Comparison of ENCODE assay signal across 33 cellular contexts in the genomic region with DNA sequence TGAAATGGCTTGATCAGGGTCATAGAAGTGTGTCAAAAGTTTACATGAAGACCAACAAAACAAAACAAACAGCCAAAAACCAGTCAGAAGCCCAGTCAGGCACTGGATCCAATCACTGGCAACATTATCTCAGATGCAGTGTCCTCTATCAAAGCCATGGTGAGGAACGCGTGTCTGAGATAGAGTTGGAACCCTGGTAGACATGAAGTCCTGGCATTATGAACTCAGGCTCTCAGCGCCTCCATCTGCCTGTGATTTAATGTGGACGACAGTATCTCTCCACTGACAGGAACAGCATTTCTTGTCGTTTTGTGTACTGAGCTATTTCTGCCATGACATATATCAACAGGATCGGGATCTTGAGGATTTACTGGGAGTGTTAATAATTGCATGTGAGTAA.
"Had no signal": no experiment of that assay in that cellular context is flagged by ENCODE, and none has a peak within 500 bp of the region (broad histone marks: within the 10 kb centered on the region; RNA-seq: fewer than 3 reads in every experiment).

No MANE protein-coding gene starts in this region.

- H3K4me3 ChIP-seq: ascending aorta, cardiac muscle cell had no signal

- H3K36me3 ChIP-seq: ascending aorta, cardiac muscle cell had no signal

- H3K9me3 ChIP-seq: ascending aorta had no signal

- H3K9me3 Mint-ChIP-seq: activated B cell treated with CpG ODN at 0.5 μM for 24 hours; activated CD4-positive, alpha-beta memory T cell treated with anti-CD3 and anti-CD28 coated beads, Interleukin-2, amount 10 ng/mL, durations not matched to agents 7 days and 5 days; activated CD4-positive, alpha-beta T cell treated with anti-CD3 and anti-CD28 coated beads, Interleukin-2, amount 10 ng/mL, durations not matched to agents 7 days and 5 days; activated naive CD4-positive, alpha-beta T cell treated with anti-CD3 and anti-CD28 coated beads, Interleukin-2, amount 10 ng/mL, durations not matched to agents 7 days and 5 days; activated naive CD8-positive, alpha-beta T cell treated with anti-CD3 and anti-CD28 coated beads, Interleukin-2, amount 10 ng/mL, durations not matched to agents 7 days and 5 days; activated T-helper 2 cell treated with anti-CD3 and anti-CD28 coated beads, Interferon-gamma antibody, Interleukin-2, Interleukin-4, amounts not matched to agents 10 μg/mL and 5 μg/mL and 100 μg/mL, durations not matched to agents 14 hours and 24 hours and 36 hours; brain; T-helper 2 cell treated with Interferon-gamma antibody and Interleukin-4, amounts not matched to agents 5 μg/mL and 100 μg/mL, for 36 hours had no signal

- H3K4me1 ChIP-seq: ascending aorta had no signal

- H3K27me3 ChIP-seq: ascending aorta had no signal

- H3K4me1 Mint-ChIP-seq: activated B cell treated with CpG ODN at 0.5 μM for 24 hours; activated CD4-positive, alpha-beta memory T cell treated with anti-CD3 and anti-CD28 coated beads, Interleukin-2, amount 10 ng/mL, durations not matched to agents 7 days and 5 days; activated CD4-positive, alpha-beta T cell treated with anti-CD3 and anti-CD28 coated beads, Interleukin-2, amount 10 ng/mL, durations not matched to agents 7 days and 5 days; activated CD8-positive, alpha-beta memory T cell treated with anti-CD3 and anti-CD28 coated beads, Interleukin-2, amount 10 ng/mL, durations not matched to agents 7 days and 5 days; activated naive CD4-positive, alpha-beta T cell treated with anti-CD3 and anti-CD28 coated beads, Interleukin-2, amount 10 ng/mL, durations not matched to agents 7 days and 5 days; activated naive CD4-positive, alpha-beta T cell treated with anti-CD3 and anti-CD28 coated beads, Interleukin-2, amount 50 U/mL, for 24 hours; activated naive CD8-positive, alpha-beta T cell treated with anti-CD3 and anti-CD28 coated beads, Interleukin-2, amount 10 ng/mL, durations not matched to agents 7 days and 5 days; activated naive CD8-positive, alpha-beta T cell treated with anti-CD3 and anti-CD28 coated beads, Interleukin-2, amount 50 U/mL, for 24 hours; central memory CD8-positive, alpha-beta T cell had no signal

- H3K27me3 Mint-ChIP-seq: activated B cell treated with CpG ODN at 0.5 μM for 24 hours; activated CD4-positive, alpha-beta memory T cell treated with anti-CD3 and anti-CD28 coated beads, Interleukin-2, amount 10 ng/mL, durations not matched to agents 7 days and 5 days; activated CD4-positive, alpha-beta T cell treated with anti-CD3 and anti-CD28 coated beads, Interleukin-2, amount 10 ng/mL, durations not matched to agents 7 days and 5 days; activated CD8-positive, alpha-beta memory T cell treated with anti-CD3 and anti-CD28 coated beads, Interleukin-2, amount 10 ng/mL, durations not matched to agents 7 days and 5 days; activated naive CD4-positive, alpha-beta T cell treated with anti-CD3 and anti-CD28 coated beads, Interleukin-2, amount 10 ng/mL, durations not matched to agents 7 days and 5 days; activated naive CD4-positive, alpha-beta T cell treated with anti-CD3 and anti-CD28 coated beads, Interleukin-2, amount 50 U/mL, for 24 hours; activated naive CD8-positive, alpha-beta T cell; activated naive CD8-positive, alpha-beta T cell treated with anti-CD3 and anti-CD28 coated beads, Interleukin-2, amount 10 ng/mL, durations not matched to agents 7 days and 5 days; activated naive CD8-positive, alpha-beta T cell treated with anti-CD3 and anti-CD28 coated beads, Interleukin-2, amount 50 U/mL, for 24 hours; activated T-cell treated with anti-CD3 and anti-CD28 coated beads, Interleukin-2, amount 50 U/mL, for 24 hours; brain; central memory CD8-positive, alpha-beta T cell had no signal

- ATAC-seq: activated CD8-positive, alpha-beta memory T cell treated with anti-CD3 and anti-CD28 coated beads, Interleukin-2, amount 10 ng/mL, durations not matched to agents 7 days and 5 days; activated CD8-positive, alpha-beta T cell treated with anti-CD3 and anti-CD28 coated beads, Interleukin-2, amount 10 ng/mL, durations not matched to agents 7 days and 5 days; activated naive CD8-positive, alpha-beta T cell treated with anti-CD3 and anti-CD28 coated beads, Interleukin-2, amount 50 U/mL, for 24 hours had no signal

- H3K4me3 Mint-ChIP-seq: activated B cell treated with CpG ODN at 0.5 μM for 24 hours; activated CD4-positive, alpha-beta memory T cell treated with anti-CD3 and anti-CD28 coated beads, Interleukin-2, amount 10 ng/mL, durations not matched to agents 7 days and 5 days; activated CD4-positive, alpha-beta T cell treated with anti-CD3 and anti-CD28 coated beads, Interleukin-2, amount 10 ng/mL, durations not matched to agents 7 days and 5 days; activated CD8-positive, alpha-beta memory T cell treated with anti-CD3 and anti-CD28 coated beads, Interleukin-2, amount 10 ng/mL, durations not matched to agents 7 days and 5 days; activated CD8-positive, alpha-beta T cell treated with anti-CD3 and anti-CD28 coated beads, Interleukin-2, amount 10 ng/mL, durations not matched to agents 7 days and 5 days; activated naive CD4-positive, alpha-beta T cell treated with anti-CD3 and anti-CD28 coated beads, Interleukin-2, amount 10 ng/mL, durations not matched to agents 7 days and 5 days; activated naive CD4-positive, alpha-beta T cell treated with anti-CD3 and anti-CD28 coated beads, Interleukin-2, amount 50 U/mL, for 24 hours; activated naive CD8-positive, alpha-beta T cell; activated naive CD8-positive, alpha-beta T cell treated with anti-CD3 and anti-CD28 coated beads, Interleukin-2, amount 10 ng/mL, durations not matched to agents 7 days and 5 days; activated naive CD8-positive, alpha-beta T cell treated with anti-CD3 and anti-CD28 coated beads, Interleukin-2, amount 50 U/mL, for 24 hours; activated T-cell treated with anti-CD3 and anti-CD28 coated beads, Interleukin-2, amount 50 U/mL, for 24 hours; brain; central memory CD8-positive, alpha-beta T cell; T-helper 2 cell treated with Interferon-gamma antibody and Interleukin-4, amounts not matched to agents 5 μg/mL and 100 μg/mL, for 36 hours had no signal

- H3K27ac Mint-ChIP-seq: activated B cell treated with CpG ODN at 0.5 μM for 24 hours; activated CD4-positive, alpha-beta memory T cell treated with anti-CD3 and anti-CD28 coated beads, Interleukin-2, amount 10 ng/mL, durations not matched to agents 7 days and 5 days; activated CD4-positive, alpha-beta T cell treated with anti-CD3 and anti-CD28 coated beads, Interleukin-2, amount 10 ng/mL, durations not matched to agents 7 days and 5 days; activated CD8-positive, alpha-beta memory T cell treated with anti-CD3 and anti-CD28 coated beads, Interleukin-2, amount 10 ng/mL, durations not matched to agents 7 days and 5 days; activated CD8-positive, alpha-beta T cell treated with anti-CD3 and anti-CD28 coated beads, Interleukin-2, amount 10 ng/mL, durations not matched to agents 7 days and 5 days; activated naive CD4-positive, alpha-beta T cell treated with anti-CD3 and anti-CD28 coated beads, Interleukin-2, amount 10 ng/mL, durations not matched to agents 7 days and 5 days; activated naive CD4-positive, alpha-beta T cell treated with anti-CD3 and anti-CD28 coated beads, Interleukin-2, amount 50 U/mL, for 24 hours; activated naive CD8-positive, alpha-beta T cell; activated naive CD8-positive, alpha-beta T cell treated with anti-CD3 and anti-CD28 coated beads, Interleukin-2, amount 10 ng/mL, durations not matched to agents 7 days and 5 days; activated naive CD8-positive, alpha-beta T cell treated with anti-CD3 and anti-CD28 coated beads, Interleukin-2, amount 50 U/mL, for 24 hours; activated T-cell treated with anti-CD3 and anti-CD28 coated beads, Interleukin-2, amount 50 U/mL, for 24 hours; activated T-helper 2 cell treated with anti-CD3 and anti-CD28 coated beads, Interferon-gamma antibody, Interleukin-2, Interleukin-4, amounts not matched to agents 10 μg/mL and 5 μg/mL and 100 μg/mL, durations not matched to agents 14 hours and 24 hours and 36 hours; T-helper 2 cell treated with Interferon-gamma antibody and Interleukin-4, amounts not matched to agents 5 μg/mL and 100 μg/mL, for 36 hours had no signal

- H3K27ac ChIP-seq: ascending aorta, cardiac muscle cell, VCaP had no signal

- H3K36me3 Mint-ChIP-seq: activated CD8-positive, alpha-beta memory T cell treated with anti-CD3 and anti-CD28 coated beads, Interleukin-2, amount 10 ng/mL, durations not matched to agents 7 days and 5 days; activated naive CD4-positive, alpha-beta T cell treated with anti-CD3 and anti-CD28 coated beads, Interleukin-2, amount 10 ng/mL, durations not matched to agents 7 days and 5 days; activated naive CD4-positive, alpha-beta T cell treated with anti-CD3 and anti-CD28 coated beads, Interleukin-2, amount 50 U/mL, for 24 hours; activated naive CD8-positive, alpha-beta T cell; activated naive CD8-positive, alpha-beta T cell treated with anti-CD3 and anti-CD28 coated beads, Interleukin-2, amount 10 ng/mL, durations not matched to agents 7 days and 5 days; brain had no signal

- DNase-seq: activated B cell treated with CpG ODN at 0.5 μM for 24 hours; activated CD4-positive, alpha-beta memory T cell treated with anti-CD3 and anti-CD28 coated beads, Interleukin-2, amount 10 ng/mL, durations not matched to agents 7 days and 5 days; activated CD4-positive, alpha-beta T cell treated with anti-CD3 and anti-CD28 coated beads for 4 hours; activated CD4-positive, alpha-beta T cell treated with anti-CD3 and anti-CD28 coated beads, Interleukin-2, amount 10 ng/mL, durations not matched to agents 7 days and 5 days; activated CD4-positive, alpha-beta T cell treated with anti-CD3 and anti-CD28 coated beads, Interleukin-2, amount 50 U/mL, for 48 hours; activated CD4-positive, CD25-positive, alpha-beta regulatory T cell treated with anti-CD3 and anti-CD28 coated beads, Interleukin-2, amount 50 U/mL, for 72 hours; activated CD8-positive, alpha-beta memory T cell treated with anti-CD3 and anti-CD28 coated beads for 24 hours; activated CD8-positive, alpha-beta memory T cell treated with anti-CD3 and anti-CD28 coated beads, Interleukin-2, amount 10 ng/mL, durations not matched to agents 7 days and 5 days; activated CD8-positive, alpha-beta memory T cell treated with anti-CD3 and anti-CD28 coated beads, Interleukin-2, amount 50 U/mL, for 48 hours; activated CD8-positive, alpha-beta T cell treated with anti-CD3 and anti-CD28 coated beads, Interleukin-2, amount 10 ng/mL, durations not matched to agents 7 days and 5 days; activated effector memory CD4-positive, alpha-beta T cell treated with Interleukin-2 at 50 U/mL for 16 hours; activated gamma-delta T cell; activated naive CD4-positive, alpha-beta T cell treated with anti-CD3 and anti-CD28 coated beads, Interleukin-2, amount 10 ng/mL, durations not matched to agents 7 days and 5 days; activated naive CD4-positive, alpha-beta T cell treated with Interleukin-2 at 50 U/mL for 16 hours; activated naive CD8-positive, alpha-beta T cell treated with anti-CD3 and anti-CD28 coated beads, Interleukin-2, amount 10 ng/mL, durations not matched to agents 7 days and 5 days; activated naive CD8-positive, alpha-beta T cell treated with anti-CD3 and anti-CD28 coated beads, Interleukin-2, amount 50 U/mL, for 24 hours; activated T-cell treated with anti-CD3 and anti-CD28 coated beads, Interleukin-2, amount 50 U/mL, for 24 hours; activated T-cell treated with anti-CD3 and anti-CD28 coated beads, Interleukin-2, amount 50 U/mL, for 48 hours; amygdala; anterior cingulate cortex; caudate nucleus; cerebellar nuclear complex; T-helper 2 cell; T-helper 9 cell had no signal
